ENCODE assay signal across 1 cellular context in genomic region chr7:29230871-29231345, GRCh38.
A peak's percentile ranks its signal among the peaks of the same experiment; 100 is the strongest.
TF ChIP-seq lines count a peak whose summit lies in the region.

No MANE protein-coding gene starts in this region.

TF ChIP-seq in HepG2, 621 proteins besides CTCF, POLR2A, EP300 and RAD21 (continued from another document and continues in another):
- TF ChIP-seq ZBTB44 (CRISPR knock-in tag; IDR thresholded peaks at IDR 0.05) (no peak), SP1 (IDR thresholded peaks at IDR 0.05) (no peak), SP1 (CRISPR knock-in tag; IDR thresholded peaks at IDR 0.05) (0 out of 2 replicates have a peak, but pooled peaks have one; percentile 15), ZFP1 (CRISPR knock-in tag; IDR thresholded peaks at IDR 0.05) (no peak), ZNF44 (CRISPR knock-in tag; IDR thresholded peaks at IDR 0.05) (no peak), ZFP90 (CRISPR knock-in tag; IDR thresholded peaks at IDR 0.05; ENCODE audit: borderline replicate concordance) (no peak; the same call in 1 of the 2 replicates), RELA (CRISPR knock-in tag; IDR thresholded peaks at IDR 0.05) (no peak), KDM2A (CRISPR knock-in tag; IDR thresholded peaks at IDR 0.05; ENCODE audit: borderline replicate concordance, low read depth) (peak; percentile 34; the same call in 1 of the 2 replicates), ZNF737 (CRISPR knock-in tag; IDR thresholded peaks at IDR 0.05; ENCODE audit: borderline replicate concordance) (no peak), ZNF678 (CRISPR knock-in tag; IDR thresholded peaks at IDR 0.05) (no peak), IRF1 (CRISPR knock-in tag; IDR thresholded peaks at IDR 0.05; ENCODE audit: low read depth) (no peak), ZNF335 (CRISPR knock-in tag; IDR thresholded peaks at IDR 0.05) (no peak), ZXDC (CRISPR knock-in tag; IDR thresholded peaks at IDR 0.05) (0 out of 2 replicates have a peak, but pooled peaks have one; percentile 37), TBX3 (IDR thresholded peaks at IDR 0.05; ENCODE audit: borderline replicate concordance) (peak; percentile 27; the same call in 1 of the 2 replicates), STAT5B (CRISPR knock-in tag; IDR thresholded peaks at IDR 0.05) (no peak), SRF (IDR thresholded peaks at IDR 0.05; ENCODE audit: low read depth, low read length) (no peak), NFE2 (CRISPR knock-in tag; IDR thresholded peaks at IDR 0.05) (no peak), SSRP1 (CRISPR knock-in tag; IDR thresholded peaks at IDR 0.05) (0 out of 2 replicates have a peak, but pooled peaks have one; percentile 79), ZNF205 (CRISPR knock-in tag; IDR thresholded peaks at IDR 0.05) (peak; percentile 73; the same call in 1 of the 2 replicates), ZNF512 (CRISPR knock-in tag; IDR thresholded peaks at IDR 0.05) (no peak; the same call in 1 of the 2 replicates), BHLHE40 (IDR thresholded peaks at IDR 0.05; ENCODE audit: low read length) (0 out of 2 replicates have a peak, but pooled peaks have one; percentile 43), RNF219 (CRISPR knock-in tag; IDR thresholded peaks at IDR 0.05) (no peak), MATR3 (CRISPR knock-in tag; IDR thresholded peaks at IDR 0.05) (no peak), IKZF1 (IDR thresholded peaks at IDR 0.05) (no peak), ZBTB26 (CRISPR knock-in tag; IDR thresholded peaks at IDR 0.05; ENCODE audit: borderline replicate concordance) (0 out of 2 replicates have a peak, but pooled peaks have one; percentile 35), PHF8 (CRISPR knock-in tag; IDR thresholded peaks at IDR 0.05) (0 out of 2 replicates have a peak, but pooled peaks have one; percentile 33), ZSCAN25 (CRISPR knock-in tag; IDR thresholded peaks at IDR 0.05) (no peak), HIVEP1 (CRISPR knock-in tag; IDR thresholded peaks at IDR 0.05) (no peak), ZNF292 (CRISPR knock-in tag; IDR thresholded peaks at IDR 0.05; ENCODE audit: borderline replicate concordance, low read depth) (peak; percentile 97; the same call in 1 of the 2 replicates), JDP2 (CRISPR knock-in tag; IDR thresholded peaks at IDR 0.05; ENCODE audit: borderline replicate concordance) (no peak), CSRNP2 (CRISPR knock-in tag; conservative IDR thresholded peaks at IDR 0.05; ENCODE audit: low read depth) (no peak), ZNF225 (CRISPR knock-in tag; IDR thresholded peaks at IDR 0.05) (no peak), ZNF563 (CRISPR knock-in tag; IDR thresholded peaks at IDR 0.05) (no peak), RFXANK (CRISPR knock-in tag; IDR thresholded peaks at IDR 0.05) (no peak), RBM39 (IDR thresholded peaks at IDR 0.05; ENCODE audit: low read depth, low read length, poor library complexity, severe bottlenecking) (no peak), FOSL2 (CRISPR knock-in tag; IDR thresholded peaks at IDR 0.05) (peak; percentile 73; the same call in 1 of the 2 replicates), NCOA2 (CRISPR knock-in tag; IDR thresholded peaks at IDR 0.05) (peak; percentile 86), RNF2 (conservative IDR thresholded peaks at IDR 0.05; ENCODE audit: low read depth) (no peak), NR2F1 (CRISPR knock-in tag; IDR thresholded peaks at IDR 0.05) (peak in 1 of 2 experiments; percentile 36; a peak in 2 of 4 replicates), FLYWCH1 (CRISPR knock-in tag; IDR thresholded peaks at IDR 0.05) (no peak), NCOA5 (CRISPR knock-in tag; IDR thresholded peaks at IDR 0.05) (no peak), ATF3 (CRISPR knock-in tag; IDR thresholded peaks at IDR 0.05) (no peak), ZNF451 (CRISPR knock-in tag; IDR thresholded peaks at IDR 0.05) (no peak), ZBTB7B (CRISPR knock-in tag; IDR thresholded peaks at IDR 0.05) (peak; percentile 64; the same call in 1 of the 2 replicates), ATF1 (CRISPR knock-in tag; IDR thresholded peaks at IDR 0.05) (no peak), GATAD1 (CRISPR knock-in tag; IDR thresholded peaks at IDR 0.05) (no peak; the same call in 1 of the 2 replicates), SCMH1 (CRISPR knock-in tag; IDR thresholded peaks at IDR 0.05; ENCODE audit: borderline replicate concordance) (no peak), FOXM1 (CRISPR knock-in tag; IDR thresholded peaks at IDR 0.05) (no peak), MTF1 (CRISPR knock-in tag; IDR thresholded peaks at IDR 0.05) (no peak), ZNF7 (CRISPR knock-in tag; IDR thresholded peaks at IDR 0.05) (no peak), NR2C2 (CRISPR knock-in tag; IDR thresholded peaks at IDR 0.05; ENCODE audit: borderline replicate concordance) (peak; percentile 60), XBP1 (CRISPR knock-in tag; IDR thresholded peaks at IDR 0.05) (no peak), ZBTB7A (CRISPR knock-in tag; IDR thresholded peaks at IDR 0.05) (no peak), AKAP8 (CRISPR knock-in tag; IDR thresholded peaks at IDR 0.05) (no peak), MTA1 (CRISPR knock-in tag; IDR thresholded peaks at IDR 0.05; ENCODE audit: borderline replicate concordance) (no peak), HOMEZ (CRISPR knock-in tag; IDR thresholded peaks at IDR 0.05; ENCODE audit: low read depth) (peak; percentile 86), MEF2D (CRISPR knock-in tag; IDR thresholded peaks at IDR 0.05) (no peak), E2F5 (CRISPR knock-in tag; conservative IDR thresholded peaks at IDR 0.05) (no peak), ARNT2 (CRISPR knock-in tag; IDR thresholded peaks at IDR 0.05; ENCODE audit: low read depth) (no peak; the same call in 1 of the 2 replicates), ZNF317 (CRISPR knock-in tag; IDR thresholded peaks at IDR 0.05) (peak; percentile 85; the same call in 1 of the 2 replicates), ZNF260 (CRISPR knock-in tag; IDR thresholded peaks at IDR 0.05; ENCODE audit: borderline replicate concordance, low read depth) (no peak)
